1 cellular context compared by ENCODE assay signal in the genomic region with DNA sequence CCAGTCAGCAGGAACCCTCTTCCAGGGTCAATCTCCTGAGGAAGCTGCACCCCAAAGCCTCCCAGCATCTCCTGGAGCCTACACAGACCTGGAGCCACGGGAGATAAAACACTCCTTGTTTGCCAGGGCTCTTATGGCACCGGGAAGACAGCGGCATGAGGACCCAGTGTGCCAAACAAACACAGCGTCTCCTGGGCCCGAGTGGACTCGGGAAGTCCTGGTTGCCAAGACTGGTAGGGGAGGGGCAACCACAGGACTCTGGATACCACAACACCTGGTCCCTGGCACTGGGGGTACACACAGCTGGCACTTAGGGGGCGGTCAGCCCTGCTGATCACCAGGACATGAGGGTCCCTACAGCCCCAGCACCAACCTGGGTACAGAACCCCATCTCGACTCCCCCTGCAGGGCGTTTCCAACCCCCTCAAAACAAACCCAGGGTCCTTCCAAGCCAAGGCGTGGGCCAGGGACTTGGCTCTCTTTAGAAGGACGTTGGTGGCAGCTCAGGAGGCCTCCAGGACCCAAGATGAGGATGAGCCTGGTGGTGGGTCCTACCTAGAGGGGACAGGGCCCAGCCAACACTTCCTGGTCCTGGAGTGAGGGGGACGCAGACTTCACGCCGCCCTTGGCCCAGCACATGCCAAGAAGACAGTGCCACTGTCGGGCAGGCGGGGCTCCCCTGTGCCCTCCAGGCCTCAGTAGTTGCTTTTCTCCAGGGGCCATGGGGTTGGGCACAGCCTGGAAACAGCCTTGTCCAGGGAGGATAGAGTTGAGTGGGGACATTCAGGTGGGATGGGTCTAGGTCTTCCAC.
TF ChIP-seq lines count a peak whose summit lies in the region.

No MANE protein-coding gene starts in this region.

TF ChIP-seq in Ishikawa, 13 proteins besides CTCF, POLR2A, EP300 and RAD21 (continued from another document):
- TF ChIP-seq, protein P1, sequence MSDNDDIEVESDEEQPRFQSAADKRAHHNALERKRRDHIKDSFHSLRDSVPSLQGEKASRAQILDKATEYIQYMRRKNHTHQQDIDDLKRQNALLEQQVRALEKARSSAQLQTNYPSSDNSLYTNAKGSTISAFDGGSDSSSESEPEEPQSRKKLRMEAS (IDR thresholded peaks at IDR 0.05), result 0 out of 2 replicates have a peak, but pooled peaks have one; percentile 0
- TF ChIP-seq ZBTB7A (IDR thresholded peaks at IDR 0.05; ENCODE audit: low read depth), result 0 out of 2 replicates have a peak, but pooled peaks have one; percentile 18
